Comparison of ENCODE assay signal across 10 cellular contexts in the genomic region with DNA sequence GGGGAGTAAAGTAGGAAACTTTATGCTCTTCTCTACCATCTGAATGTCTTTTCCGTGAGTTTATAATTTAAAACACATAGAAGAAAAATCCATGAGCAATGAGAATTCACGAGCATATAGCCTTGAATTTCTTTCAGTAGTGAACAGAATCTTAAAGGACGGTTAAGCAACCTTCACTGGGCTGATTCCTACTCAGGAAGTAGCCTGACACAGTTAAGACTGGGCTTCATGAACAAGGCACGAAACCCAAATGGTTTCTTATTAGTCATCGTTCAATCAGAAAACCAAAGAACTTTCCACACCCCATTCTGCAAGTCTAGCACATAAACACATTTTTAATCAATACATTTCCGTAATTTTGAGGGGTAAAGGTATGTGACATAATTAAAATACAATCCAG.
DNase-seq lines count a peak whose midpoint lies in the region; ATAC-seq and TF ChIP-seq lines count a peak whose summit lies in the region.
"Had no signal": no experiment of that assay in that cellular context is flagged by ENCODE, and none has a peak within 500 bp of the region (broad histone marks: within the 10 kb centered on the region; RNA-seq: fewer than 3 reads in every experiment).

No MANE protein-coding gene starts in this region.

- CTCF ChIA-PET in A673 (lab: Charles Lee) = no interaction called here

- H3K27ac ChIP-seq in A673 (ENCODE audit: low read depth, low read length, poor library complexity, severe bottlenecking) = no peak overlapping the region

- H3K27me3 ChIP-seq in A673 (replicated peaks; ENCODE audit: insufficient read depth, low read depth, low read length, poor library complexity) = peaks cover 4% of the 10 kb centered on the region
- no peaks in the 10 kb centered on the region for H3K27me3 ChIP-seq in H7 (ENCODE audit: control insufficient read depth, insufficient read depth, low read length)

- peak; percentile 59 for ATAC-seq in GM21390 (IDR thresholded peaks at IDR 0.05; ENCODE audit: unreplicated experiment)

- H3K4me3 ChIP-seq in A673 (ENCODE audit: low read depth, low read length, poor library complexity, severe bottlenecking) = no peak overlapping the region
- H3K4me3 ChIP-seq in H7 (ENCODE audit: insufficient read depth, low read depth, low read length) = no peak overlapping the region

- no peaks in the 10 kb centered on the region for H3K9me3 ChIP-seq in A673 (ENCODE audit: low read depth, low read length, poor library complexity, severe bottlenecking)

- no peak for TF ChIP-seq CTCF in A673 (conservative IDR thresholded peaks at IDR 0.05; ENCODE audit: low read depth, low read length)

- intact Hi-C loops in A673 (cut with micrococcal nuclease; ENCODE audit: unreplicated experiment) = no loop called here

- no peaks in the 10 kb centered on the region for H3K36me3 ChIP-seq in A673 (ENCODE audit: insufficient read depth, low read length, poor library complexity, severe bottlenecking)
- no peaks in the 10 kb centered on the region for H3K36me3 ChIP-seq in H7 (replicated peaks; ENCODE audit: control insufficient read depth, insufficient read depth, low read length)

- DNase-seq in ELR (ENCODE audit: low read depth) = peak; percentile 69
- peak; percentile 29 for DNase-seq in M059J (ENCODE audit: low read depth)
- peak; percentile 37 for DNase-seq in central memory CD4-positive, alpha-beta T cell
- DNase-seq in A673 (ENCODE audit: low spot score) = no peak
- no peak for DNase-seq in cortex of kidney (lab: John Stamatoyannopoulos, UW)
- no peak for DNase-seq in H4 (ENCODE audit: low spot score)
- DNase-seq in H7 = no peak
- DNase-seq: endodermal cell, midbrain had no signal

- BruUV-seq in A673 (replicated peaks; lab: Mats Ljungman, UMichigan) = no TSS peak

- H3K4me1 ChIP-seq in A673 (ENCODE audit: insufficient read depth, low read length, poor library complexity, severe bottlenecking) = no peaks in the 10 kb centered on the region

- POLR2A ChIA-PET in A673 (lab: Charles Lee; ENCODE audit: low non-redundant PET) = no interaction called here

Comparison
In these comparisons a context has a peak if more than half of its experiments do, and no peak if none do; other contexts are left out.
1. DNase-seq: peak in ELR (single experiment), M059J (single experiment) and central memory CD4-positive, alpha-beta T cell (single experiment); none in A673 (single experiment), cortex of kidney (single experiment), H4 (single experiment) and H7 (single experiment).